20 cellular contexts compared by ENCODE assay signal in the genomic region with DNA sequence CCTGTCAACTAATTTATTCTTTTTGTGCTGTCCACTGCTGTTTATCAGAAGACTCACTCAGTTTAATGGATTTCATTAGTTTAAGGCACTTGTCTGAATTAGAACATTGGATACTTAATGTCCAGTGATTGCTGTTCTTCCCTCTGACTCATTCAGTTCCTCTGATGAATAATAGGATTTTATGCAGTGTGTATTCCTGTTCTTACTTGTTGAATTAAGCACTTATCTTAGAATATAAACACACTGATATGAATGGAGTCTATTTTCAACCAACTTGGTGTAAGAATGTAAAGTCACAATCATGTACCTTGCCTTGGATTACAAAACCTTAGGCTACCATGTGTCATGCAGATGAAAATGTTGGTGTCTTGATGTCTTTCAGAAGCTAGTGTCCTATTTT.
DNase-seq lines count a peak whose midpoint lies in the region; ATAC-seq and TF ChIP-seq lines count a peak whose summit lies in the region.
"Had no signal": no experiment of that assay in that cellular context is flagged by ENCODE, and none has a peak within 500 bp of the region (broad histone marks: within the 10 kb centered on the region; RNA-seq: fewer than 3 reads in every experiment).

No MANE protein-coding gene starts in this region.

- no peaks in the 10 kb centered on the region for H3K4me1 Mint-ChIP-seq in MCF 10A (ENCODE audit: insufficient read depth, unreplicated experiment)

- POLR2A ChIA-PET in MCF 10A (lab: Yijun Ruan, JAX): no interaction called here

- H3K9me3 ChIP-seq in breast epithelium: no peaks in the 10 kb centered on the region
- no peaks in the 10 kb centered on the region for H3K9me3 ChIP-seq in effector memory CD4-positive, alpha-beta T cell (ENCODE audit: control insufficient read depth, low read length)

- H3K4me1 ChIP-seq in breast epithelium: no peaks in the 10 kb centered on the region
- H3K4me1 ChIP-seq in effector memory CD4-positive, alpha-beta T cell (ENCODE audit: control insufficient read depth, insufficient read depth, low read length, poor library complexity, severe bottlenecking): no peaks in the 10 kb centered on the region

- H3K4me3 Mint-ChIP-seq in MCF 10A (ENCODE audit: unreplicated experiment): no peak overlapping the region
- H3K4me3 Mint-ChIP-seq: CD14-positive monocyte had no signal

- no peaks in the 10 kb centered on the region for H3K27me3 ChIP-seq in breast epithelium
- peaks cover 3% of the 10 kb centered on the region for H3K27me3 ChIP-seq in effector memory CD4-positive, alpha-beta T cell (replicated peaks; ENCODE audit: control insufficient read depth, insufficient read depth, low read length, poor library complexity, severe bottlenecking)

- no peak for TF ChIP-seq CTCF in MCF 10A (IDR thresholded peaks at IDR 0.05; ENCODE audit: unreplicated experiment)
- TF ChIP-seq CTCF in breast epithelium (IDR thresholded peaks at IDR 0.05): no peak
- no peak for TF ChIP-seq CTCF in fibroblast of villous mesenchyme (IDR thresholded peaks at IDR 0.05; ENCODE audit: insufficient read depth, low read depth, low read length)

- H3K36me3 Mint-ChIP-seq in MCF 10A (ENCODE audit: insufficient read depth, unreplicated experiment): no peaks in the 10 kb centered on the region
- H3K36me3 Mint-ChIP-seq: CD14-positive monocyte had no signal

- no peak for TF ChIP-seq POLR2A in breast epithelium (IDR thresholded peaks at IDR 0.05)

- H3K36me3 ChIP-seq in breast epithelium: no peaks in the 10 kb centered on the region
- no peaks in the 10 kb centered on the region for H3K36me3 ChIP-seq in effector memory CD4-positive, alpha-beta T cell (ENCODE audit: control insufficient read depth, insufficient read depth, low read length)

- ATAC-seq in HG02852 (IDR thresholded peaks at IDR 0.05; ENCODE audit: unreplicated experiment): no peak
- ATAC-seq: SK-N-SH treated with all-trans-retinoic acid at 6 μM for 48 hours had no signal

- intact Hi-C loops in MCF 10A (cut with micrococcal nuclease): no loop called here
- intact Hi-C loops in breast epithelium (cut with DNase I; ENCODE audit: low total_unique reads): no loop called here

- H3K27me3 Mint-ChIP-seq in MCF 10A (ENCODE audit: insufficient read depth, unreplicated experiment): no peaks in the 10 kb centered on the region

- H3K27ac Mint-ChIP-seq in MCF 10A (ENCODE audit: low read depth, unreplicated experiment): peak overlapping the region; percentile 29
- H3K27ac Mint-ChIP-seq: CD14-positive monocyte had no signal

- no TSS peak for BruUV-seq in MCF 10A (replicated peaks; lab: Mats Ljungman, UMichigan)

- peak; percentile 11 for DNase-seq in MCF 10A (ENCODE audit: unreplicated experiment)
- DNase-seq in breast epithelium (ENCODE audit: low spot score in 2 of 2): no peak
- peak; percentile 6 for DNase-seq in dermis blood vessel endothelial cell
- DNase-seq in fibroblast of villous mesenchyme (ENCODE audit: low read depth): peak; percentile 13
- no peak for DNase-seq in NOMO-1 treated with dmso at 0.1 percent for 144 hours (lab: John Stamatoyannopoulos, UW; ENCODE audit: unreplicated experiment)
- DNase-seq in NCI-H187 treated with DMSO at 0.1 percent for 48 hours (lab: John Stamatoyannopoulos, UW): no peak
- no peak for DNase-seq in effector memory CD4-positive, alpha-beta T cell
- DNase-seq: 8988T, DMS79 treated with DMSO at 0.1 percent for 48 hours, H7, KBM-7, MV-4-11, NCI-H1417, NCI-H1930, NCI-H345, NCI-H526, SIG-M5 had no signal

- CTCF ChIA-PET in MCF 10A (lab: Yijun Ruan, JAX): no interaction called here

- no peaks in the 10 kb centered on the region for H3K9me3 Mint-ChIP-seq in MCF 10A (ENCODE audit: unreplicated experiment)
- H3K9me3 Mint-ChIP-seq: CD14-positive monocyte had no signal

- H3K27ac ChIP-seq in breast epithelium: no peak overlapping the region
- no peak overlapping the region for H3K27ac ChIP-seq in effector memory CD4-positive, alpha-beta T cell (ENCODE audit: insufficient read depth, low read length, poor library complexity, severe bottlenecking)

- H3K4me3 ChIP-seq in breast epithelium: no peak overlapping the region
- H3K4me3 ChIP-seq in fibroblast of villous mesenchyme (ENCODE audit: low read depth, low read length): no peak overlapping the region
- no peak overlapping the region for H3K4me3 ChIP-seq in effector memory CD4-positive, alpha-beta T cell (ENCODE audit: insufficient read depth, low read depth, low read length, poor library complexity, severe bottlenecking)

Comparison
In these comparisons a context has a peak if more than half of its experiments do, and no peak if none do; other contexts are left out.
1. DNase-seq: peak in MCF 10A (single experiment), dermis blood vessel endothelial cell (single experiment) and fibroblast of villous mesenchyme (single experiment); none in breast epithelium (0 of 2), NOMO-1 treated with dmso at 0.1 percent for 144 hours (single experiment), NCI-H187 treated with DMSO at 0.1 percent for 48 hours (single experiment) and effector memory CD4-positive, alpha-beta T cell (0 of 3).